In the genomic region with DNA sequence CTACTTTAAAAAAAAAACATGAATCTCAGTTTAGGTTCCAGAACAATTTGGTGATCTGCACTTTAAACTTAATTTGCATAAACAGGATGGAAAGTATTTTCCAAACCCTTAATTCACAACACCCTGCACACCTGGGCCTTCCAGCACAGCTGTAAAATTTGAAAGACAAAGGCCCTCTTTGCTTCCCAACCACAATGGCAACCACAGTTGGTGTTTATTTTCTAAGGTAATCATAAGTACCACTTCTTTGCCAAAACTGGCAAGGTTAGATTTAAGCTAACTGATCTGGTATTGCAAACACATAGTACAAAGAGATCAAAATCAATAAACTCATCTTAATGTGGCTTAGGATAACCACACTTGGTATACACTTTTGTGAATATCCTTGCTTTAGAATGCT, we compare ENCODE assay signal across 10 cellular contexts. TPM values are rescaled to one million over a fixed set of nuclear protein-coding genes. Genes with fewer than 3 reads are reported as not detected.
DNase-seq lines count a peak whose midpoint lies in the region; ATAC-seq lines count a peak whose summit lies in the region.
"Had no signal": no experiment of that assay in that cellular context is flagged by ENCODE, and none has a peak within 500 bp of the region (broad histone marks: within the 10 kb centered on the region; RNA-seq: fewer than 3 reads in every experiment).

No MANE protein-coding gene starts in this region.

- H3K27me3 Mint-ChIP-seq in stimulated activated naive CD8-positive, alpha-beta T cell treated with anti-CD3 and anti-CD28 coated beads, Interleukin-15, Interleukin-2, amounts not matched to agents 100 ng/mL and 50 ng/mL, for 24 hours: peaks cover 21% of the 10 kb centered on the region
- H3K27me3 Mint-ChIP-seq in activated T-helper 2 cell treated with anti-CD3 and anti-CD28 coated beads, Interferon-gamma antibody, Interleukin-2, Interleukin-4, amounts not matched to agents 10 μg/mL and 5 μg/mL and 100 μg/mL, durations not matched to agents 14 hours and 24 hours and 36 hours (ENCODE audit: low read depth): peaks cover 1% of the 10 kb centered on the region

- H3K27me3 ChIP-seq in muscle layer of duodenum (ENCODE audit: low read depth, low read length): no peaks in the 10 kb centered on the region

- peaks cover 19 to 43% of the 10 kb centered on the region in 2 donors for H3K4me1 ChIP-seq in muscle layer of duodenum (ENCODE audit: control insufficient read depth in 1 of 2, insufficient read depth in 2 of 2, low read length in 2 of 2)

- H3K36me3 ChIP-seq in muscle layer of duodenum (ENCODE audit: control insufficient read depth in 1 of 2, insufficient read depth in 2 of 2, low read length in 2 of 2): no peaks in the 10 kb centered on the region

- H3K4me3 Mint-ChIP-seq in stimulated activated naive CD8-positive, alpha-beta T cell treated with anti-CD3 and anti-CD28 coated beads, Interleukin-15, Interleukin-2, amounts not matched to agents 100 ng/mL and 50 ng/mL, for 24 hours: peak overlapping the region; percentile 8
- H3K4me3 Mint-ChIP-seq in activated T-helper 2 cell treated with anti-CD3 and anti-CD28 coated beads, Interferon-gamma antibody, Interleukin-2, Interleukin-4, amounts not matched to agents 10 μg/mL and 5 μg/mL and 100 μg/mL, durations not matched to agents 14 hours and 24 hours and 36 hours (ENCODE audit: low read depth): peak overlapping the region; percentile 96

- intact Hi-C loops in activated T-helper 2 cell treated with anti-CD3 and anti-CD28 coated beads, Interferon-gamma antibody, Interleukin-2, Interleukin-4, amounts not matched to agents 10 μg/mL and 5 μg/mL and 100 μg/mL, durations not matched to agents 14 hours and 24 hours and 36 hours (cut with micrococcal nuclease): no loop called here

- no peaks in the 10 kb centered on the region for H3K9me3 ChIP-seq in muscle layer of duodenum (ENCODE audit: control insufficient read depth in 1 of 2, low read length in 2 of 2)

- H3K9me3 Mint-ChIP-seq in stimulated activated naive CD8-positive, alpha-beta T cell treated with anti-CD3 and anti-CD28 coated beads, Interleukin-15, Interleukin-2, amounts not matched to agents 100 ng/mL and 50 ng/mL, for 24 hours: no peaks in the 10 kb centered on the region
- H3K9me3 Mint-ChIP-seq in activated T-helper 2 cell treated with anti-CD3 and anti-CD28 coated beads, Interferon-gamma antibody, Interleukin-2, Interleukin-4, amounts not matched to agents 10 μg/mL and 5 μg/mL and 100 μg/mL, durations not matched to agents 14 hours and 24 hours and 36 hours: no peaks in the 10 kb centered on the region

- peaks cover 84% of the 10 kb centered on the region for H3K4me1 Mint-ChIP-seq in stimulated activated naive CD8-positive, alpha-beta T cell treated with anti-CD3 and anti-CD28 coated beads, Interleukin-15, Interleukin-2, amounts not matched to agents 100 ng/mL and 50 ng/mL, for 24 hours (ENCODE audit: low read depth)
- peaks cover 80% of the 10 kb centered on the region for H3K4me1 Mint-ChIP-seq in activated T-helper 2 cell treated with anti-CD3 and anti-CD28 coated beads, Interferon-gamma antibody, Interleukin-2, Interleukin-4, amounts not matched to agents 10 μg/mL and 5 μg/mL and 100 μg/mL, durations not matched to agents 14 hours and 24 hours and 36 hours (ENCODE audit: low read depth)

- no peaks in the 10 kb centered on the region for H3K36me3 Mint-ChIP-seq in stimulated activated naive CD8-positive, alpha-beta T cell treated with anti-CD3 and anti-CD28 coated beads, Interleukin-15, Interleukin-2, amounts not matched to agents 100 ng/mL and 50 ng/mL, for 24 hours (ENCODE audit: low read depth)
- peaks cover 31% of the 10 kb centered on the region for H3K36me3 Mint-ChIP-seq in activated T-helper 2 cell treated with anti-CD3 and anti-CD28 coated beads, Interferon-gamma antibody, Interleukin-2, Interleukin-4, amounts not matched to agents 10 μg/mL and 5 μg/mL and 100 μg/mL, durations not matched to agents 14 hours and 24 hours and 36 hours (ENCODE audit: low read depth)

- H3K27ac Mint-ChIP-seq in stimulated activated naive CD8-positive, alpha-beta T cell treated with anti-CD3 and anti-CD28 coated beads, Interleukin-15, Interleukin-2, amounts not matched to agents 100 ng/mL and 50 ng/mL, for 24 hours: no peak overlapping the region
- peak overlapping the region; percentile 81 for H3K27ac Mint-ChIP-seq in activated T-helper 2 cell treated with anti-CD3 and anti-CD28 coated beads, Interferon-gamma antibody, Interleukin-2, Interleukin-4, amounts not matched to agents 10 μg/mL and 5 μg/mL and 100 μg/mL, durations not matched to agents 14 hours and 24 hours and 36 hours

- peak overlapping the region; percentile 93 for H3K27ac ChIP-seq in muscle layer of duodenum (ENCODE audit: low read length)

- no peak overlapping the region for H3K4me3 ChIP-seq in muscle layer of duodenum (ENCODE audit: low read depth in 1 of 2, low read length in 2 of 2)

- no peak for DNase-seq in stimulated activated naive CD8-positive, alpha-beta T cell treated with anti-CD3 and anti-CD28 coated beads, Interleukin-15, Interleukin-2, amounts not matched to agents 100 U/mL and 50 U/mL, for 24 hours
- DNase-seq in activated T-helper 2 cell treated with anti-CD3 and anti-CD28 coated beads, Interferon-gamma antibody, Interleukin-2, Interleukin-4, amounts not matched to agents 10 μg/mL and 5 μg/mL and 100 μg/mL, durations not matched to agents 14 hours and 24 hours and 36 hours (ENCODE audit: low spot score): no peak
- DNase-seq in HCEC 1CT (no peak), HuH-7 (ENCODE audit: low spot score) (no peak), GM03348 (ENCODE audit: low spot score) (no peak)
- no peak for DNase-seq in stimulated activated CD4-positive, alpha-beta T cell treated with anti-CD3 and anti-CD28 coated beads, Interleukin-4, amount 100 ng/mL, for 1 hour
- DNase-seq: activated CD4-positive, CD25-positive, alpha-beta regulatory T cell; COR-L47 had no signal

- no peak for ATAC-seq in stimulated activated naive CD8-positive, alpha-beta T cell treated with anti-CD3 and anti-CD28 coated beads, Interleukin-15, Interleukin-2, amounts not matched to agents 100 U/mL and 50 U/mL, for 24 hours

RNA-seq across cellular contexts. Expression of a gene that starts 4.1 kb away (rescaled TPM):
- 42.5 and 47.9 TPM in 2 replicates for total RNA-seq in activated T-helper 2 cell treated with anti-CD3 and anti-CD28 coated beads, Interferon-gamma antibody, Interleukin-2, Interleukin-4, amounts not matched to agents 10 μg/mL and 5 μg/mL and 100 μg/mL, durations not matched to agents 14 hours and 24 hours and 36 hours
